In the genomic region with DNA sequence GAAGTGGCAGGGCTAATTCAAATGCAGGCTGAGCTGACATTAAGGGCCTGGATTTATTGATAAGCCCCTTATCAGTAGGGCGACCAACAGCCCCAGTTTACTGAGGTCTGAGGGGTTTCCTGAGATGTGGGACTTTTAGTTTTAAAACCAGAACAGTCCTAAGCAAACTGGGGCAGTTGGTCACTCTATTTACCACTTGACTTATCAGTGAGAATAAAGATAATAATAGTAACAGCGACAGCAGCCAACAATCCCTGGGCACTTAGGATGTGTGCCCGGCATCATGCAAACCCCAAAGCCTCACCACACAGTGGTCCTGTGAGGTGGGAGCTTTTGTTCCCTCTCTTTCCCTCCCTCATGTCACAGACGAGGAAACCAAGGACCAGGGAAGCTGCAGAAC, we compare ENCODE assay signal across 25 cellular contexts. TPM values are rescaled to one million over a fixed set of nuclear protein-coding genes. Genes with fewer than 3 reads are reported as not detected.
DNase-seq lines count a peak whose midpoint lies in the region; ATAC-seq, FAIRE-seq and TF ChIP-seq lines count a peak whose summit lies in the region.
"Had no signal": no experiment of that assay in that cellular context is flagged by ENCODE, and none has a peak within 500 bp of the region (broad histone marks: within the 10 kb centered on the region; RNA-seq: fewer than 3 reads in every experiment).

No MANE protein-coding gene starts in this region.

- peaks cover 68 to 73% of the 10 kb centered on the region in 2 donors for H3K4me1 Mint-ChIP-seq in natural killer cell treated with Interleukin-12 subunit alpha and Interleukin-12 subunit beta and Interleukin-15 and Interleukin-18, amount 100 ng/mL, for 72 hours (ENCODE audit: low read depth in 2 of 2)
- peaks cover 67% of the 10 kb centered on the region for H3K4me1 Mint-ChIP-seq in endothelial cell (ENCODE audit: unreplicated experiment)

- POLR2A ChIA-PET in K562 (lab: Yijun Ruan, JAX) = interaction anchor here (0.6 kb wide), 1 partner anchor 10 kb away, joined by 3 read pairs; no protein-coding TSS in a partner anchor

- H3K79me2 ChIP-seq in K562 (ENCODE audit: control insufficient read depth, insufficient read depth, low read length) = no peaks in the 10 kb centered on the region
- H3K79me2 ChIP-seq: hepatocyte had no signal

- no peak overlapping the region for H3K4me3 Mint-ChIP-seq in natural killer cell treated with Interleukin-12 subunit alpha and Interleukin-12 subunit beta and Interleukin-15 and Interleukin-18, amount 100 ng/mL, for 72 hours
- no peak overlapping the region for H3K4me3 Mint-ChIP-seq in endothelial cell (ENCODE audit: unreplicated experiment)
- H3K4me3 Mint-ChIP-seq: activated CD8-positive, alpha-beta T cell treated with anti-CD3 and anti-CD28 coated beads, Interleukin-2, amount 10 ng/mL, durations not matched to agents 7 days and 5 days; activated naive CD4-positive, alpha-beta T cell treated with anti-CD3 and anti-CD28 coated beads for 36 hours; activated T-cell treated with anti-CD3 and anti-CD28 coated beads, Interleukin-2, amount 50 U/mL, for 4 hours; central memory CD8-positive, alpha-beta T cell; type B pancreatic cell had no signal

- no peak for TF ChIP-seq RAD21 in K562 (CRISPR knock-in tag; conservative IDR thresholded peaks at IDR 0.05 in 1 of 2, IDR thresholded peaks at IDR 0.05 in 1 of 2)

- TF ChIP-seq POLR2A in K562 (conservative IDR thresholded peaks at IDR 0.05) (no peak), breast epithelium (IDR thresholded peaks at IDR 0.05) (no peak)

- CTCF ChIA-PET in K562 (lab: Yijun Ruan, JAX; ENCODE audit: low intra/inter-chr PET ratio) = no interaction called here

- H3K9me1 ChIP-seq in K562 (ENCODE audit: control insufficient read depth, insufficient read depth, low read length) = peaks cover 3% of the 10 kb centered on the region

- no peak for TF ChIP-seq EP300 in K562 (IDR thresholded peaks at IDR 0.05; ENCODE audit: low read length)

- no peaks in the 10 kb centered on the region for H3K27me3 Mint-ChIP-seq in natural killer cell treated with Interleukin-12 subunit alpha and Interleukin-12 subunit beta and Interleukin-15 and Interleukin-18, amount 100 ng/mL, for 72 hours
- peaks cover 15% of the 10 kb centered on the region for H3K27me3 Mint-ChIP-seq in endothelial cell (ENCODE audit: unreplicated experiment)
- H3K27me3 Mint-ChIP-seq: central memory CD8-positive, alpha-beta T cell had no signal

- H3K4me3 ChIP-seq in cardiac muscle cell (no peak overlapping the region), right atrium auricular region (no peak overlapping the region), K562 (no peak overlapping the region), breast epithelium (no peak overlapping the region)
- H3K4me3 ChIP-seq: hepatocyte, mucosa of descending colon, Peyer's patch had no signal

- WGBS in K562 (ENCODE audit: insufficient coverage, low coverage, missing lambda C conversion rate) = 14% methylated on average over 4 of the region's 4 CpGs

- peaks cover 25% of the 10 kb centered on the region for H3K4me1 ChIP-seq in cardiac muscle cell (ENCODE audit: low read depth)
- H3K4me1 ChIP-seq in right atrium auricular region = peaks cover 0 to 33% of the 10 kb centered on the region in 2 donors
- H3K4me1 ChIP-seq in K562 (replicated peaks in 1 of 2; ENCODE audit: control insufficient read depth in 2 of 2, insufficient read depth in 2 of 2, low read length in 2 of 2) = peaks cover 4 to 12% of the 10 kb centered on the region in 2 experiments
- no peaks in the 10 kb centered on the region for H3K4me1 ChIP-seq in breast epithelium

- peaks cover 11% of the 10 kb centered on the region for H3K36me3 Mint-ChIP-seq in natural killer cell treated with Interleukin-12 subunit alpha and Interleukin-12 subunit beta and Interleukin-15 and Interleukin-18, amount 100 ng/mL, for 72 hours
- H3K36me3 Mint-ChIP-seq in endothelial cell (ENCODE audit: low read depth, unreplicated experiment) = peaks cover 28% of the 10 kb centered on the region
- H3K36me3 Mint-ChIP-seq: type B pancreatic cell had no signal

- peaks cover 7% of the 10 kb centered on the region for H4K20me1 ChIP-seq in K562 (replicated peaks; ENCODE audit: control insufficient read depth, insufficient read depth, low read length)

- peaks cover 4% of the 10 kb centered on the region for H3K9me3 Mint-ChIP-seq in natural killer cell treated with Interleukin-12 subunit alpha and Interleukin-12 subunit beta and Interleukin-15 and Interleukin-18, amount 100 ng/mL, for 72 hours
- H3K9me3 Mint-ChIP-seq in endothelial cell (ENCODE audit: unreplicated experiment) = no peaks in the 10 kb centered on the region
- H3K9me3 Mint-ChIP-seq: activated naive CD4-positive, alpha-beta T cell treated with anti-CD3 and anti-CD28 coated beads for 36 hours; activated T-cell treated with anti-CD3 and anti-CD28 coated beads, Interleukin-2, amount 50 U/mL, for 4 hours; central memory CD8-positive, alpha-beta T cell; type B pancreatic cell had no signal

- H3K9ac ChIP-seq in K562 (ENCODE audit: insufficient read depth in 1 of 2, low read depth in 2 of 2, low read length in 2 of 2) = peak overlapping the region in 1 of 2 experiments; percentile 36; a peak in 1 of 4 replicates

- peak overlapping the region; percentile 58 to 89 for H3K27ac Mint-ChIP-seq in natural killer cell treated with Interleukin-12 subunit alpha and Interleukin-12 subunit beta and Interleukin-15 and Interleukin-18, amount 100 ng/mL, for 72 hours
- H3K27ac Mint-ChIP-seq in endothelial cell (ENCODE audit: unreplicated experiment) = no peak overlapping the region
- H3K27ac Mint-ChIP-seq: activated naive CD4-positive, alpha-beta T cell treated with anti-CD3 and anti-CD28 coated beads for 36 hours; type B pancreatic cell had no signal

- intact Hi-C loops in K562 (cut with micrococcal nuclease) = no loop called here
- intact Hi-C loops in breast epithelium (cut with DNase I; ENCODE audit: low total_unique reads) = no loop called here

- no peak for FAIRE-seq in K562 (lab: Jason Lieb, UNC)

- H2AFZ ChIP-seq in K562 (ENCODE audit: low read depth, low read length) = no peak overlapping the region
- H2AFZ ChIP-seq: hepatocyte had no signal

- TF ChIP-seq CTCF in cardiac muscle cell (IDR thresholded peaks at IDR 0.05; ENCODE audit: low read depth, low read length) (no peak), right atrium auricular region (IDR thresholded peaks at IDR 0.05) (no peak), K562 (IDR thresholded peaks at IDR 0.05 in 2 of 3, conservative IDR thresholded peaks at IDR 0.05 in 1 of 3; ENCODE audit: insufficient read depth in 2 of 3, low read depth in 1 of 3, low read length in 3 of 3) (no peak), breast epithelium (IDR thresholded peaks at IDR 0.05) (no peak), endothelial cell (IDR thresholded peaks at IDR 0.05; ENCODE audit: unreplicated experiment) (no peak), GM13976 (IDR thresholded peaks at IDR 0.05; ENCODE audit: borderline replicate concordance, control extremely low read depth, extremely low read depth, insufficient read depth, missing control alignments) (no peak)

- no peak overlapping the region; the same call in 1 of the 2 replicates for H3K4me2 ChIP-seq in K562 (ENCODE audit: insufficient read depth, low read length)
- H3K4me2 ChIP-seq: hepatocyte had no signal

- BruUV-seq in K562 (replicated peaks; lab: Mats Ljungman, UMichigan) = no TSS peak

- H3K9me3 ChIP-seq in cardiac muscle cell (ENCODE audit: low read depth) (no peaks in the 10 kb centered on the region), right atrium auricular region (no peaks in the 10 kb centered on the region), K562 (replicated peaks; ENCODE audit: control insufficient read depth, insufficient read depth, low read depth, low read length) (no peaks in the 10 kb centered on the region), breast epithelium (no peaks in the 10 kb centered on the region)
- H3K9me3 ChIP-seq: mucosa of descending colon, Peyer's patch had no signal

- in situ Hi-C loops in K562 (cut with MboI) (no loop called here), GM13976 (cut with MboI; ENCODE audit: low sequenced_read_pairs, unreplicated experiment) (no loop called here)

- DNase-seq in cardiac muscle cell (ENCODE audit: low read depth in 1 of 2, low spot score in 1 of 2) = no peak
- no peak for DNase-seq in right atrium auricular region (ENCODE audit: low spot score)
- DNase-seq in K562 (ENCODE audit: extremely low read depth in 1 of 4, low spot score in 3 of 4) = no peak
- no peak for DNase-seq in natural killer cell treated with Interleukin-12 subunit alpha and Interleukin-12 subunit beta and Interleukin-15 and Interleukin-18, amount 100 ng/mL, for 72 hours (ENCODE audit: low spot score)
- DNase-seq in breast epithelium (ENCODE audit: low spot score in 2 of 2) = no peak
- no peak for DNase-seq in endothelial cell (ENCODE audit: low spot score)
- no peak for DNase-seq in amniotic stem cell (lab: John Stamatoyannopoulos, UW)
- DNase-seq in GM13976 (ENCODE audit: low spot score) = no peak
- DNase-seq: activated CD4-positive, CD25-positive, alpha-beta regulatory T cell treated with anti-CD3 and anti-CD28 coated beads, Interleukin-2, amount 50 U/mL, for 72 hours; activated CD8-positive, alpha-beta T cell treated with anti-CD3 and anti-CD28 coated beads, Interleukin-2, amount 10 ng/mL, durations not matched to agents 7 days and 5 days; activated naive CD4-positive, alpha-beta T cell treated with anti-CD3 and anti-CD28 coated beads for 36 hours; activated T-cell treated with anti-CD3 and anti-CD28 coated beads, Interleukin-2, amount 50 U/mL, for 4 hours; anterior cingulate cortex; C1 segment of cervical spinal cord; GDM1; mucosa of descending colon; NCI-H1417; nucleus accumbens; stimulated activated CD4-positive, alpha-beta T cell treated with anti-CD3 and anti-CD28 coated beads, Interleukin-12 subunit alpha, Interleukin-12 subunit beta, amount 100 ng/mL, for 4 hours had no signal

- H3K27me3 ChIP-seq in cardiac muscle cell = no peaks in the 10 kb centered on the region
- H3K27me3 ChIP-seq in right atrium auricular region = no peaks in the 10 kb centered on the region
- peaks cover 0 to 5% of the 10 kb centered on the region in 2 experiments; a peak in 2 of 5 replicates for H3K27me3 ChIP-seq in K562 (ENCODE audit: control insufficient read depth in 2 of 2, insufficient read depth in 2 of 2, low read length in 2 of 2)
- no peaks in the 10 kb centered on the region for H3K27me3 ChIP-seq in breast epithelium
- H3K27me3 ChIP-seq: hepatocyte, Peyer's patch had no signal

- H3K27ac ChIP-seq in cardiac muscle cell = peak overlapping the region; percentile 1
- peak overlapping the region in 1 of 2 donors; percentile 33 for H3K27ac ChIP-seq in right atrium auricular region
- H3K27ac ChIP-seq in K562 (ENCODE audit: extremely low read depth, low read depth, low read length) = no peak overlapping the region
- no peak overlapping the region for H3K27ac ChIP-seq in breast epithelium
- H3K27ac ChIP-seq: epithelial cell of prostate, hepatocyte, Peyer's patch had no signal

- H3K36me3 ChIP-seq in cardiac muscle cell (no peaks in the 10 kb centered on the region), right atrium auricular region (no peaks in the 10 kb centered on the region), K562 (ENCODE audit: control insufficient read depth, insufficient read depth, low read length) (no peaks in the 10 kb centered on the region), breast epithelium (no peaks in the 10 kb centered on the region)
- H3K36me3 ChIP-seq: Peyer's patch had no signal

- ATAC-seq in K562 = no peak
- no peak for ATAC-seq in natural killer cell treated with Interleukin-12 subunit alpha and Interleukin-12 subunit beta and Interleukin-15 and Interleukin-18, amount 100 ng/mL, for 72 hours
- ATAC-seq: activated CD8-positive, alpha-beta T cell treated with anti-CD3 and anti-CD28 coated beads, Interleukin-2, amount 10 ng/mL, durations not matched to agents 7 days and 5 days; activated T-cell treated with anti-CD3 and anti-CD28 coated beads, Interleukin-2, amount 50 U/mL, for 4 hours; mucosa of descending colon had no signal

RNA-seq across cellular contexts. Expression of a gene that starts 27.6 kb away (rescaled TPM):
- 12.5 and 15.3 TPM in 2 replicates for total RNA-seq in cardiac muscle cell
- 4.5 and 7.4 TPM in 2 replicates for polyA plus RNA-seq in cardiac muscle cell
- 10 to 100 TPM; 11.5 to 21.7 TPM for total RNA-seq in right atrium auricular region
- total RNA-seq in K562 (2011; cell fraction: chromatin; rRNA removed; ENCODE audit: low replicate concordance) = 7.3 and 17.0 TPM in 2 replicates
- 5.9 and 8.0 TPM in 2 replicates for total RNA-seq in K562 (2011; cell fraction: nucleolus; rRNA removed)
- total RNA-seq in K562 (2011; cell fraction: nucleoplasm; rRNA removed) = 7.9 and 9.6 TPM in 2 replicates
- total RNA-seq in K562 (2014; rRNA removed) = 5.4 and 9.3 TPM in 2 replicates
- 3.3 and 5.1 TPM in 2 replicates for total RNA-seq in K562 (2014; rRNA removed; fragmentation: Illumina TruSeq; extraction: Trizol)
- total RNA-seq in K562 (2015; rRNA removed; fragmentation: Illumina TruSeq; extraction: Trizol) = 4.7 and 4.8 TPM in 2 replicates
- 9.0 and 10.4 TPM in 2 replicates for total RNA-seq in K562 (2021)
- polyA plus RNA-seq in K562 (2011; rRNA removed) = 1.8 and 4.9 TPM in 2 replicates
- polyA plus RNA-seq in K562 (2011; cell fraction: cytosol; rRNA removed) = 2.5 and 2.6 TPM in 2 replicates
- 5.3 and 7.3 TPM in 2 replicates for polyA plus RNA-seq in K562 (2011; cell fraction: nucleus; rRNA removed)
- polyA plus RNA-seq in K562 (2012) = 5.7 and 10.6 TPM in 2 replicates
- polyA plus RNA-seq in K562 (2014; fragmentation: Illumina TruSeq; extraction: Trizol) = 5.5 and 6.1 TPM in 2 replicates
- 1 to 10 TPM in 1 of 2 experiments, under 1 TPM in 1; 0.37 to 1.6 TPM for polyA plus RNA-seq in K562 (2014; fragmentation: Nextera tagmentation; extraction: Ambion mirVana)
- polyA plus RNA-seq in K562 (2014; rRNA removed) = 4.2 and 4.4 TPM in 2 replicates
- 3.3 and 4.7 TPM in 2 replicates for polyA minus RNA-seq in K562 (2011; rRNA and poly(A)+ RNA removed)
- polyA minus RNA-seq in K562 (2011; cell fraction: cytosol; rRNA and poly(A)+ RNA removed) = 1.6 and 4.8 TPM in 2 replicates
- 2.7 and 8.8 TPM in 2 replicates for polyA minus RNA-seq in K562 (2011; cell fraction: nucleus; rRNA and poly(A)+ RNA removed)
- total RNA-seq in natural killer cell treated with Interleukin-12 subunit alpha and Interleukin-12 subunit beta and Interleukin-15 and Interleukin-18, amount 100 ng/mL, for 72 hours = 100 to 1,000 TPM; 132 to 167 TPM
- total RNA-seq in breast epithelium = 10 to 100 TPM; 53.1 to 84.2 (median 65.1) TPM
- total RNA-seq in endothelial cell (ENCODE audit: unreplicated experiment) = 248 TPM
- total RNA-seq: MCF 10A had no signal
